9 cellular contexts compared by ENCODE assay signal in the genomic region with DNA sequence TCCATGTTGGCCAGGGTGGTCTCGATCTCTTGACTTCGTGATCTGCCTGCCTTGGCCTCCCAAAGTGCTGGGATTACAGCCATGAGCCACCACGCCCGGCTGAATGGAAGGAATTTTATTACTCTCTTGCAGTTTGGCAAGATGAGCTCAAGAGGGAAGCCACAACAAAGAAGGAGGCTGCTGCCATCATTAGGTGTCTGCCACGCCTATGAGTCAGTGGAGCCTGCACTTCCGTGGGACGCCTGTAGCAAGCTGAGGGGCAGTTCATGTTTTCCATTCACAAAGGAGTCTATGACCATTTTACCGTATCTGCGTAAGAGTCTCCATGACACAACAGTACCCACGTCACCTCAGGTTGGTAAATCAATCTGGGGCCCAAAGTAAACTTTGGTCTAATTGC. TPM values are rescaled to one million over a fixed set of nuclear protein-coding genes. Genes with fewer than 3 reads are reported as not detected.
DNase-seq lines count a peak whose midpoint lies in the region; ATAC-seq and TF ChIP-seq lines count a peak whose summit lies in the region.
"Had no signal": no experiment of that assay in that cellular context is flagged by ENCODE, and none has a peak within 500 bp of the region (broad histone marks: within the 10 kb centered on the region; RNA-seq: fewer than 3 reads in every experiment).

No MANE protein-coding gene starts in this region.

- H3K4me1 ChIP-seq in mammary epithelial cell (ENCODE audit: insufficient read depth, low read length) (peaks cover 3% of the 10 kb centered on the region), neuronal stem cell (ENCODE audit: control insufficient read depth in 2 of 2, insufficient read depth in 1 of 2, low read depth in 1 of 2, low read length in 2 of 2) (peaks cover 2 to 4% of the 10 kb centered on the region in 2 donors)

- no peak overlapping the region for H3K18ac ChIP-seq in neuronal stem cell (ENCODE audit: low read length)

- H3K9ac ChIP-seq in mammary epithelial cell (ENCODE audit: insufficient read depth, low read length): no peak overlapping the region
- H3K9ac ChIP-seq in neuronal stem cell (ENCODE audit: low read depth, low read length, poor library complexity): no peak overlapping the region

- peaks cover 4% of the 10 kb centered on the region for H3K4me1 Mint-ChIP-seq in WTC11

- no peak overlapping the region for H3K4me2 ChIP-seq in mammary epithelial cell (ENCODE audit: insufficient read depth, low read depth, low read length)
- H3K4me2 ChIP-seq in neuronal stem cell (ENCODE audit: insufficient read depth, low read length, poor library complexity, severe bottlenecking): no peak overlapping the region

- H2AK5ac ChIP-seq in neuronal stem cell (ENCODE audit: low read depth, low read length): no peak overlapping the region

- H3K27me3 Mint-ChIP-seq in WTC11 (ENCODE audit: low read depth): peaks cover 5% of the 10 kb centered on the region

- no peaks in the 10 kb centered on the region for H3K79me2 ChIP-seq in mammary epithelial cell (ENCODE audit: insufficient read depth, low read length)

- no peaks in the 10 kb centered on the region for H3K79me1 ChIP-seq in neuronal stem cell (ENCODE audit: low read depth, low read length)

- no peaks in the 10 kb centered on the region for H4K20me1 ChIP-seq in mammary epithelial cell (ENCODE audit: insufficient read depth, low read length)

- peak; percentile 25 for DNase-seq in GM20000 (ENCODE audit: low spot score)
- DNase-seq in WTC11 (ENCODE audit: low spot score): no peak
- peak; percentile 41 for DNase-seq in mammary epithelial cell
- DNase-seq in stimulated activated CD4-positive, alpha-beta T cell treated with anti-CD3 and anti-CD28 coated beads, TNF-alpha, amount 100 ng/mL, for 4 hours (ENCODE audit: low read depth in 3 of 3): peak; percentile 44 to 83 (median 79)
- DNase-seq in DMS114 treated with DMSO at 0.1 percent for 48 hours (lab: John Stamatoyannopoulos, UW; ENCODE audit: unreplicated experiment): no peak
- no peak for DNase-seq in NCI-H2196 (lab: John Stamatoyannopoulos, UW; ENCODE audit: unreplicated experiment)
- DNase-seq in neuronal stem cell (ENCODE audit: low spot score): no peak
- no peak for DNase-seq in DMS 273 (lab: John Stamatoyannopoulos, UW; ENCODE audit: unreplicated experiment)

- H3K4me3 ChIP-seq in mammary epithelial cell (replicated peaks in 1 of 3; ENCODE audit: insufficient read depth in 1 of 3, low read depth in 2 of 3, low read length in 3 of 3) (no peak overlapping the region), neuronal stem cell (ENCODE audit: low read length in 2 of 2) (no peak overlapping the region)

- CTCF ChIA-PET in WTC11 (lab: Charles Lee) (interaction anchor here (1.0 to 1.5 kb wide), 5 partner anchors 25 to 52 kb away, joined by 3 to 9 read pairs (median 6); no protein-coding TSS in a partner anchor), mammary epithelial cell (lab: Charles Lee; ENCODE audit: low non-redundant PET) (interaction anchor here (0.6 to 0.7 kb wide), 2 partner anchors 33 to 92 kb away, joined by 3 to 4 read pairs; no protein-coding TSS in a partner anchor)

- H4K8ac ChIP-seq in neuronal stem cell (ENCODE audit: low read depth, low read length): no peak overlapping the region

- no peaks in the 10 kb centered on the region for H3K36me3 Mint-ChIP-seq in WTC11

- no peaks in the 10 kb centered on the region for H3K36me3 ChIP-seq in mammary epithelial cell (ENCODE audit: insufficient read depth, low read length)
- H3K36me3 ChIP-seq in neuronal stem cell (replicated peaks in 1 of 2; ENCODE audit: control insufficient read depth in 2 of 2, insufficient read depth in 2 of 2, low read length in 2 of 2): no peaks in the 10 kb centered on the region

- H3K4ac ChIP-seq in neuronal stem cell (ENCODE audit: low read length): no peak overlapping the region

- H2AFZ ChIP-seq in mammary epithelial cell (ENCODE audit: low read depth, low read length) (peak overlapping the region; percentile 73), neuronal stem cell (ENCODE audit: low read length) (no peak overlapping the region)

- 53% methylated on average over 9 of the region's 10 CpGs for WGBS in mammary epithelial cell (ENCODE audit: low coverage, missing lambda C conversion rate)
- WGBS in neuronal stem cell (ENCODE audit: extremely low coverage in 2 of 2, insufficient read length in 2 of 2, insufficient replicate concordance in 1 of 2), 2 donors: no CpG with 5 or more reads among the region's 10 CpGs

- no peaks in the 10 kb centered on the region for H3K9me3 Mint-ChIP-seq in WTC11

- no peak for TF ChIP-seq CTCF in GM20000 (IDR thresholded peaks at IDR 0.05; ENCODE audit: extremely low read depth, missing control alignments)
- no peak for TF ChIP-seq CTCF in WTC11 (IDR thresholded peaks at IDR 0.05)
- peak in 1 of 2 donors; percentile 30 for TF ChIP-seq CTCF in mammary epithelial cell (conservative IDR thresholded peaks at IDR 0.05 in 1 of 2, IDR thresholded peaks at IDR 0.05 in 1 of 2; ENCODE audit: extremely low read depth in 1 of 2, insufficient read depth in 1 of 2, low read depth in 1 of 2, low read length in 2 of 2)

- dilution Hi-C loops in mammary epithelial cell (cut with HindIII; ENCODE audit: low sequenced_read_pairs): no loop called here

- BruUV-seq in mammary epithelial cell (replicated peaks; lab: Mats Ljungman, UMichigan): no TSS peak

- no peak overlapping the region for H3K4me3 Mint-ChIP-seq in WTC11

- ATAC-seq in WTC11: peak; percentile 61; the same call in 1 of the 2 replicates

- no peak overlapping the region for H3K27ac Mint-ChIP-seq in WTC11

- intact Hi-C loops in mammary epithelial cell (cut with micrococcal nuclease): no loop called here

- H3K27ac ChIP-seq in mammary epithelial cell (ENCODE audit: insufficient read depth, low read depth, low read length): no peak overlapping the region
- no peak overlapping the region for H3K27ac ChIP-seq in neuronal stem cell (replicated peaks; ENCODE audit: low read length)

- H2BK5ac ChIP-seq in neuronal stem cell (ENCODE audit: low read length): no peak overlapping the region

- H2BK15ac ChIP-seq in neuronal stem cell (ENCODE audit: low read length): no peak overlapping the region

- no peak overlapping the region for H4K91ac ChIP-seq in neuronal stem cell (ENCODE audit: low read depth, low read length, poor library complexity)

- H3K14ac ChIP-seq in neuronal stem cell (ENCODE audit: low read length): no peak overlapping the region

- in situ Hi-C loops in mammary epithelial cell (cut with MboI; ENCODE audit: low sequenced_read_pairs in 2 of 2): no loop called here

- no peak overlapping the region for H2BK120ac ChIP-seq in neuronal stem cell (ENCODE audit: low read depth, low read length)

- H3K9me3 ChIP-seq in mammary epithelial cell (replicated peaks; ENCODE audit: insufficient read depth, low read length) (no peaks in the 10 kb centered on the region), neuronal stem cell (replicated peaks in 1 of 2; ENCODE audit: control insufficient read depth in 2 of 2, insufficient read depth in 1 of 2, low read depth in 1 of 2, low read length in 2 of 2) (no peaks in the 10 kb centered on the region)

- no peak overlapping the region for H2BK12ac ChIP-seq in neuronal stem cell (ENCODE audit: low read length)

- H3K23ac ChIP-seq in neuronal stem cell (ENCODE audit: low read depth, low read length, poor library complexity): no peak overlapping the region

- no peaks in the 10 kb centered on the region for H3K27me3 ChIP-seq in mammary epithelial cell (ENCODE audit: insufficient read depth, low read length)
- H3K27me3 ChIP-seq in neuronal stem cell (ENCODE audit: control insufficient read depth in 3 of 3, insufficient read depth in 3 of 3, low read depth in 1 of 3, low read length in 3 of 3): peaks cover 0 to 9% (median 0%) of the 10 kb centered on the region in 3 experiments

- POLR2A ChIA-PET in WTC11 (lab: Charles Lee): no interaction called here

TF ChIP-seq in WTC11, 78 proteins besides CTCF, POLR2A, EP300 and RAD21:
- TF ChIP-seq NFE2L1 (CRISPR knock-in tag; IDR thresholded peaks at IDR 0.05): no peak
- no peak for TF ChIP-seq GABPB1 (CRISPR knock-in tag; IDR thresholded peaks at IDR 0.05)
- TF ChIP-seq, protein P1, sequence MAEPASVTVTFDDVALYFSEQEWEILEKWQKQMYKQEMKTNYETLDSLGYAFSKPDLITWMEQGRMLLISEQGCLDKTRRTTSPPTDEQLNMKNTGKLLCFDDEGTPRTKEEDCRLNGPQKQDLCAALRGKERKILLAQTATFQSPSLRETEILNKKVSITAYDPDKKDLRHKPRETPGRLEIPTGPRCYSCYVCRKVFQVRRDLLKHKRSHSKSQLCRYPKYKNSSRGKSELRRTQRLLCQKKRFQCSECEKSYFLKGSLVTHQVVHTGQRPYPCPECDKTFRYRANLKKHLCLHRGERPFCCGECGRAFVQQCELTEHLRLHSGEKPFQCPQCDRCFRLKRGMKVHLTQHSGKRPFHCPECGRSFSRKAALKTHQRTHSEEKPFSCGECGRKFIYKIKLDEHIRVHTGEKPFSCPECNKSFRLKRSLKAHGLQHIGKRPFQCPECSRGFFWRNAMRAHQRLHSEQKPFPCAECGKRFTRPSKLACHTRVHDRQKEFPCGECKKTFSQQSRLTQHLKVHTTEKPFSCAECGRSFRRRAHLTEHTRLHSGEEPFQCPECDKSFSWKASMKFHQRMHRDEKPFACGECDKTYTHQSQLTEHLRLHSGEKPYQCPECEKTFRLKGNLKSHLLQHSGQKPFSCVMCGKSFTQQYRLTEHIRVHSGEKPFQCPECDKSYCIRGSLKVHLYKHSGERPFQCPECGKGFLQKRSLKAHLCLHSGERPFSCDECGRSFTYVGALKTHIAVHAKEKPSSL (CRISPR knock-in tag; conservative IDR thresholded peaks at IDR 0.05): no peak
- TF ChIP-seq ZNF219 (CRISPR knock-in tag; IDR thresholded peaks at IDR 0.05; ENCODE audit: borderline replicate concordance): no peak
- no peak for TF ChIP-seq ZMAT4 (CRISPR knock-in tag; IDR thresholded peaks at IDR 0.05)
- TF ChIP-seq, protein P2, sequence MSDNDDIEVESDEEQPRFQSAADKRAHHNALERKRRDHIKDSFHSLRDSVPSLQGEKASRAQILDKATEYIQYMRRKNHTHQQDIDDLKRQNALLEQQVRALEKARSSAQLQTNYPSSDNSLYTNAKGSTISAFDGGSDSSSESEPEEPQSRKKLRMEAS (CRISPR knock-in tag; IDR thresholded peaks at IDR 0.05): no peak

RNA-seq across cellular contexts. Expression of gene CHRNA9, which starts 51.2 kb away (rescaled TPM):
- 1.2 to 1.9 TPM (median 1.8 TPM) in 3 replicates for total RNA-seq in WTC11 (2021)
- total RNA-seq in mammary epithelial cell: under 1 TPM in 1 of 2 donors, not detected in 1; 0.17 TPM
- polyA plus RNA-seq in mammary epithelial cell: 0.09 TPM
- not detected for polyA minus RNA-seq in mammary epithelial cell
- polyA plus RNA-seq in neuronal stem cell (2013, experiment 1 of 2): 0.86 TPM
- polyA plus RNA-seq in neuronal stem cell (2013, experiment 2 of 2): 0.89 TPM
- polyA plus RNA-seq: adipose tissue had no signal

Comparison
In these comparisons a context has a peak if more than half of its experiments do, and no peak if none do; other contexts are left out.
1. DNase-seq: peak in GM20000 (single experiment), mammary epithelial cell (single experiment) and stimulated activated CD4-positive, alpha-beta T cell treated with anti-CD3 and anti-CD28 coated beads, TNF-alpha, amount 100 ng/mL, for 4 hours (3 of 3); none in WTC11 (single experiment), DMS114 treated with DMSO at 0.1 percent for 48 hours (single experiment), NCI-H2196 (single experiment), neuronal stem cell (single experiment) and DMS 273 (single experiment).